In the genomic region with DNA sequence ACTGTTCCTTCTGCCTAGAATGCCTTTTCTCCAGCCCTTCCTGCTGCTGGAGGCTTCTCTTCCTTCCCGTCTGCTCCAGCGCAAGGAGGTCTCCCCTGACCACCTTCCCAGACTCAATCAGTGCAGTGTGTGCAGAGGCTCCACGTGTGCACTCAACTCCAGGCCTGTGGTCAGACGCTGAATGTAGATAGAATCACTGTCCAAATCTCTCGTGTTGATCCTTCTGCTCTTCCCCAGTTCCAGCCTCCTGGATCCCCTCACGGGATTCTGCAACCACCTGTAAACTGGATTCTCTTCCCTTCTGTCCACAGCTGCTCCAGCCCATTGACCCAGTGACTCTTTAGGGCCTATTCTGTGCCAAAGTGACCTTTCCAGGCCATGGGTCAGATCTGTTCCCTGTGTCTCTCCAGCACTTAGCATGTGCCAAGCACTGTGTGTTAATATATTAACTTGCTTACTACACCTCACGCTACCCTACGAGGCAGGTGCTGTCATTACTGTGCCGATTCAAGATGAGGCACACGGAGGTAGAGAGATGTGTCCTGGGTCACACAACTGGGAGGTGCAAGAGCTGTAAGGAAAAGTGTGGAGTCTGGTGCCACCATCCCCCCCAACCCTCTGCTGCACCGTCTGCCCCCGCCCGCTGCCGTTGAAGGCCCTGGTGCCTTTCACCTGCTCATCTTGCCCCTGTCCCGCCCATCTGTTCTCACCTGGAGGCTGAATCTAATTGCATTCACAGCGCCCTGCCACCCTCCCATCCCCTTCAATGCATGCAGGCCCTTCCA, we compare ENCODE assay signal across 15 cellular contexts.
"Had no signal": no experiment of that assay in that cellular context is flagged by ENCODE, and none has a peak within 500 bp of the region (broad histone marks: within the 10 kb centered on the region; RNA-seq: fewer than 3 reads in every experiment).

No MANE protein-coding gene starts in this region.

- H3K9me3 Mint-ChIP-seq: activated B cell treated with CpG ODN at 0.5 μM for 24 hours; activated CD4-positive, alpha-beta T cell treated with anti-CD3 and anti-CD28 coated beads, Interleukin-2, amount 10 ng/mL, durations not matched to agents 24 days and 14 days; activated naive CD4-positive, alpha-beta T cell treated with anti-CD3 and anti-CD28 coated beads, Interleukin-2, amount 10 ng/mL, durations not matched to agents 7 days and 5 days; natural killer cell treated with Interleukin-12 subunit alpha and Interleukin-12 subunit beta and Interleukin-15 and Interleukin-18, amount 100 ng/mL, for 72 hours had no signal

- H3K4me1 Mint-ChIP-seq: activated B cell treated with CpG ODN at 0.5 μM for 24 hours; activated CD4-positive, alpha-beta T cell treated with anti-CD3 and anti-CD28 coated beads, Interleukin-2, amount 10 ng/mL, durations not matched to agents 24 days and 14 days; activated naive CD4-positive, alpha-beta T cell treated with anti-CD3 and anti-CD28 coated beads, Interleukin-2, amount 10 ng/mL, durations not matched to agents 7 days and 5 days had no signal

- DNase-seq: activated B cell treated with CpG ODN at 0.5 μM for 24 hours; activated CD4-positive, alpha-beta T cell treated with anti-CD3 and anti-CD28 coated beads, Interleukin-2, amount 10 ng/mL, durations not matched to agents 24 days and 14 days; activated CD8-positive, alpha-beta T cell treated with anti-CD3 and anti-CD28 coated beads, Interleukin-2, amount 10 ng/mL, durations not matched to agents 7 days and 5 days; activated naive CD4-positive, alpha-beta T cell treated with anti-CD3 and anti-CD28 coated beads, Interleukin-2, amount 10 ng/mL, durations not matched to agents 7 days and 5 days; amniotic stem cell; left ventricle myocardium superior; mesenchymal stem cell; stimulated activated CD4-positive, alpha-beta T cell treated with anti-CD3 and anti-CD28 coated beads, Interleukin-1b, Interleukin-23, amount 100 ng/mL, for 48 hours; T-helper 2 cell; uterus had no signal

- H3K36me3 Mint-ChIP-seq: activated naive CD4-positive, alpha-beta T cell treated with anti-CD3 and anti-CD28 coated beads, Interleukin-2, amount 10 ng/mL, durations not matched to agents 7 days and 5 days; natural killer cell treated with Interleukin-12 subunit alpha and Interleukin-12 subunit beta and Interleukin-15 and Interleukin-18, amount 100 ng/mL, for 72 hours had no signal

- ATAC-seq: activated CD8-positive, alpha-beta T cell treated with anti-CD3 and anti-CD28 coated beads, Interleukin-2, amount 10 ng/mL, durations not matched to agents 7 days and 5 days; left ventricle myocardium superior; natural killer cell treated with Interleukin-12 subunit alpha and Interleukin-12 subunit beta and Interleukin-15 and Interleukin-18, amount 100 ng/mL, for 72 hours; psoas muscle; sciatic nerve had no signal

- H3K4me3 Mint-ChIP-seq: activated B cell treated with CpG ODN at 0.5 μM for 24 hours; activated CD4-positive, alpha-beta T cell treated with anti-CD3 and anti-CD28 coated beads, Interleukin-2, amount 10 ng/mL, durations not matched to agents 24 days and 14 days; activated CD8-positive, alpha-beta T cell treated with anti-CD3 and anti-CD28 coated beads, Interleukin-2, amount 10 ng/mL, durations not matched to agents 7 days and 5 days; activated naive CD4-positive, alpha-beta T cell treated with anti-CD3 and anti-CD28 coated beads, Interleukin-2, amount 10 ng/mL, durations not matched to agents 7 days and 5 days; natural killer cell treated with Interleukin-12 subunit alpha and Interleukin-12 subunit beta and Interleukin-15 and Interleukin-18, amount 100 ng/mL, for 72 hours had no signal

- H3K27ac ChIP-seq: hepatocyte, psoas muscle, thoracic aorta, uterus had no signal

- H3K27ac Mint-ChIP-seq: activated B cell treated with CpG ODN at 0.5 μM for 24 hours; activated CD4-positive, alpha-beta T cell treated with anti-CD3 and anti-CD28 coated beads, Interleukin-2, amount 10 ng/mL, durations not matched to agents 24 days and 14 days; activated CD8-positive, alpha-beta T cell treated with anti-CD3 and anti-CD28 coated beads, Interleukin-2, amount 10 ng/mL, durations not matched to agents 7 days and 5 days; activated naive CD4-positive, alpha-beta T cell treated with anti-CD3 and anti-CD28 coated beads, Interleukin-2, amount 10 ng/mL, durations not matched to agents 7 days and 5 days; natural killer cell treated with Interleukin-12 subunit alpha and Interleukin-12 subunit beta and Interleukin-15 and Interleukin-18, amount 100 ng/mL, for 72 hours had no signal

- H3K27me3 Mint-ChIP-seq: activated CD4-positive, alpha-beta T cell treated with anti-CD3 and anti-CD28 coated beads, Interleukin-2, amount 10 ng/mL, durations not matched to agents 24 days and 14 days; activated naive CD4-positive, alpha-beta T cell treated with anti-CD3 and anti-CD28 coated beads, Interleukin-2, amount 10 ng/mL, durations not matched to agents 7 days and 5 days; natural killer cell treated with Interleukin-12 subunit alpha and Interleukin-12 subunit beta and Interleukin-15 and Interleukin-18, amount 100 ng/mL, for 72 hours had no signal
